24 cellular contexts compared by ENCODE assay signal in the genomic region with DNA sequence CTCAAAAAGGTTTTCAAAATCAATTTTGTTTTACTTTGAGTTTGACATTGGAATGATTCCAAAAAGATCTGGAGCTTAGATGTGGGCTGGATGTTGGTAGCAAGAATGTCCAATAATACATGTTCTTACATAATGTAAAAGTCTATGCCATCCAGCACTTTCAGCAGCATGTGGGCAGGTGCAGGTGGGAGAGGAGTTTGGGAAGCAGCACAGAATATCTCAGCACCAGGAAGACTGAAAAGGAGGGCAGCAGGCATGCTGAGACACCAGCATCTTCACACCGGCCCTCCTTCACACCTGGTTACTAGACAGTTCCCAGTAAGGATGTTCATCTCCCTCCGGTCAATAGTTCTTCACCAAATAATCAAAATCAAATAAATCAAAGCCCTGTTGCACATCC.
"Had no signal": no experiment of that assay in that cellular context is flagged by ENCODE, and none has a peak within 500 bp of the region (broad histone marks: within the 10 kb centered on the region; RNA-seq: fewer than 3 reads in every experiment).

No MANE protein-coding gene starts in this region.

- H3K4me3 Mint-ChIP-seq: activated CD4-positive, alpha-beta memory T cell treated with anti-CD3 and anti-CD28 coated beads for 36 hours; activated CD4-positive, alpha-beta T cell treated with anti-CD3 and anti-CD28 coated beads for 36 hours; activated CD4-positive, alpha-beta T cell treated with anti-CD3 and anti-CD28 coated beads, Interleukin-2, amount 10 ng/mL, durations not matched to agents 24 days and 14 days; activated CD8-positive, alpha-beta memory T cell treated with anti-CD3 and anti-CD28 coated beads, Interleukin-2, amount 10 ng/mL, durations not matched to agents 7 days and 5 days; activated CD8-positive, alpha-beta T cell treated with anti-CD3 and anti-CD28 coated beads, Interleukin-2, amount 10 ng/mL, durations not matched to agents 7 days and 5 days; activated naive CD4-positive, alpha-beta T cell treated with anti-CD3 and anti-CD28 coated beads for 36 hours; activated naive CD4-positive, alpha-beta T cell treated with anti-CD3 and anti-CD28 coated beads, Interleukin-2, amount 50 U/mL, for 24 hours; activated naive CD8-positive, alpha-beta T cell treated with anti-CD3 and anti-CD28 coated beads, Interleukin-2, amount 10 ng/mL, durations not matched to agents 7 days and 5 days; activated T-cell treated with anti-CD3 and anti-CD28 coated beads, Interleukin-2, amount 50 U/mL, for 72 hours; central memory CD8-positive, alpha-beta T cell; dendritic cell treated with granulocyte-macrophage colony-stimulating factor and Interleukin-4, amounts not matched to agents 40 ng/mL and 50 ng/mL, for 4 days; endodermal cell had no signal

- DNase-seq: activated CD4-positive, alpha-beta memory T cell treated with anti-CD3 and anti-CD28 coated beads for 36 hours; activated CD4-positive, alpha-beta T cell treated with anti-CD3 and anti-CD28 coated beads for 36 hours; activated CD4-positive, alpha-beta T cell treated with anti-CD3 and anti-CD28 coated beads, Interleukin-2, amount 10 ng/mL, durations not matched to agents 24 days and 14 days; activated CD4-positive, CD25-positive, alpha-beta regulatory T cell; activated CD4-positive, CD25-positive, alpha-beta regulatory T cell treated with anti-CD3 and anti-CD28 coated beads, Interleukin-2, amount 50 U/mL, for 72 hours; activated CD8-positive, alpha-beta memory T cell treated with anti-CD3 and anti-CD28 coated beads, Interleukin-2, amount 10 ng/mL, durations not matched to agents 7 days and 5 days; activated CD8-positive, alpha-beta memory T cell treated with anti-CD3 and anti-CD28 coated beads, Interleukin-2, amount 50 U/mL, for 4 hours; activated CD8-positive, alpha-beta T cell treated with anti-CD3 and anti-CD28 coated beads, Interleukin-2, amount 10 ng/mL, durations not matched to agents 7 days and 5 days; activated naive CD4-positive, alpha-beta T cell treated with anti-CD3 and anti-CD28 coated beads for 36 hours; activated naive CD8-positive, alpha-beta T cell treated with anti-CD3 and anti-CD28 coated beads, Interleukin-2, amount 10 ng/mL, durations not matched to agents 7 days and 5 days; activated T-cell treated with anti-CD3 and anti-CD28 coated beads, Interleukin-2, amount 50 U/mL, for 1 hour; activated T-cell treated with anti-CD3 and anti-CD28 coated beads, Interleukin-2, amount 50 U/mL, for 72 hours; amniotic stem cell; brain microvascular endothelial cell; effector memory CD4-positive, alpha-beta T cell; endodermal cell; foreskin fibroblast; T-helper 2 cell had no signal

- H3K9me3 Mint-ChIP-seq: activated CD4-positive, alpha-beta memory T cell treated with anti-CD3 and anti-CD28 coated beads for 36 hours; activated CD4-positive, alpha-beta T cell treated with anti-CD3 and anti-CD28 coated beads, Interleukin-2, amount 10 ng/mL, durations not matched to agents 24 days and 14 days; activated naive CD4-positive, alpha-beta T cell treated with anti-CD3 and anti-CD28 coated beads for 36 hours; activated naive CD4-positive, alpha-beta T cell treated with anti-CD3 and anti-CD28 coated beads, Interleukin-2, amount 50 U/mL, for 24 hours; activated naive CD8-positive, alpha-beta T cell treated with anti-CD3 and anti-CD28 coated beads, Interleukin-2, amount 10 ng/mL, durations not matched to agents 7 days and 5 days; activated T-cell treated with anti-CD3 and anti-CD28 coated beads, Interleukin-2, amount 50 U/mL, for 72 hours; central memory CD8-positive, alpha-beta T cell had no signal

- H3K4me3 ChIP-seq: coronary artery had no signal

- H3K27me3 Mint-ChIP-seq: activated CD4-positive, alpha-beta T cell treated with anti-CD3 and anti-CD28 coated beads for 36 hours; activated CD8-positive, alpha-beta memory T cell treated with anti-CD3 and anti-CD28 coated beads, Interleukin-2, amount 10 ng/mL, durations not matched to agents 7 days and 5 days; activated naive CD4-positive, alpha-beta T cell treated with anti-CD3 and anti-CD28 coated beads, Interleukin-2, amount 50 U/mL, for 24 hours; dendritic cell treated with granulocyte-macrophage colony-stimulating factor and Interleukin-4, amounts not matched to agents 40 ng/mL and 50 ng/mL, for 4 days had no signal

- H3K36me3 Mint-ChIP-seq: activated CD4-positive, alpha-beta memory T cell treated with anti-CD3 and anti-CD28 coated beads for 36 hours; activated CD8-positive, alpha-beta memory T cell treated with anti-CD3 and anti-CD28 coated beads, Interleukin-2, amount 10 ng/mL, durations not matched to agents 7 days and 5 days; activated naive CD4-positive, alpha-beta T cell treated with anti-CD3 and anti-CD28 coated beads, Interleukin-2, amount 50 U/mL, for 24 hours; activated naive CD8-positive, alpha-beta T cell treated with anti-CD3 and anti-CD28 coated beads, Interleukin-2, amount 10 ng/mL, durations not matched to agents 7 days and 5 days had no signal

- H3K4me1 Mint-ChIP-seq: activated CD4-positive, alpha-beta T cell treated with anti-CD3 and anti-CD28 coated beads for 36 hours; activated CD4-positive, alpha-beta T cell treated with anti-CD3 and anti-CD28 coated beads, Interleukin-2, amount 10 ng/mL, durations not matched to agents 24 days and 14 days; activated CD8-positive, alpha-beta memory T cell treated with anti-CD3 and anti-CD28 coated beads, Interleukin-2, amount 10 ng/mL, durations not matched to agents 7 days and 5 days; activated naive CD4-positive, alpha-beta T cell treated with anti-CD3 and anti-CD28 coated beads, Interleukin-2, amount 50 U/mL, for 24 hours; activated naive CD8-positive, alpha-beta T cell treated with anti-CD3 and anti-CD28 coated beads, Interleukin-2, amount 10 ng/mL, durations not matched to agents 7 days and 5 days; central memory CD8-positive, alpha-beta T cell; endodermal cell had no signal

- H3K36me3 ChIP-seq: brain microvascular endothelial cell had no signal

- H3K27ac ChIP-seq: brain microvascular endothelial cell, coronary artery had no signal

- ATAC-seq: activated CD4-positive, alpha-beta T cell treated with anti-CD3 and anti-CD28 coated beads for 36 hours; activated CD8-positive, alpha-beta memory T cell treated with anti-CD3 and anti-CD28 coated beads, Interleukin-2, amount 10 ng/mL, durations not matched to agents 7 days and 5 days; activated CD8-positive, alpha-beta T cell treated with anti-CD3 and anti-CD28 coated beads, Interleukin-2, amount 10 ng/mL, durations not matched to agents 7 days and 5 days; activated T-cell treated with anti-CD3 and anti-CD28 coated beads, Interleukin-2, amount 50 U/mL, for 72 hours; esophagus mucosa had no signal

- H3K27me3 ChIP-seq: brain microvascular endothelial cell, dorsolateral prefrontal cortex had no signal

- H3K27ac Mint-ChIP-seq: activated CD4-positive, alpha-beta memory T cell treated with anti-CD3 and anti-CD28 coated beads for 36 hours; activated CD4-positive, alpha-beta T cell treated with anti-CD3 and anti-CD28 coated beads for 36 hours; activated CD4-positive, alpha-beta T cell treated with anti-CD3 and anti-CD28 coated beads, Interleukin-2, amount 10 ng/mL, durations not matched to agents 24 days and 14 days; activated CD8-positive, alpha-beta memory T cell treated with anti-CD3 and anti-CD28 coated beads, Interleukin-2, amount 10 ng/mL, durations not matched to agents 7 days and 5 days; activated CD8-positive, alpha-beta T cell treated with anti-CD3 and anti-CD28 coated beads, Interleukin-2, amount 10 ng/mL, durations not matched to agents 7 days and 5 days; activated naive CD4-positive, alpha-beta T cell treated with anti-CD3 and anti-CD28 coated beads for 36 hours; activated naive CD4-positive, alpha-beta T cell treated with anti-CD3 and anti-CD28 coated beads, Interleukin-2, amount 50 U/mL, for 24 hours; activated naive CD8-positive, alpha-beta T cell treated with anti-CD3 and anti-CD28 coated beads, Interleukin-2, amount 10 ng/mL, durations not matched to agents 7 days and 5 days; activated T-cell treated with anti-CD3 and anti-CD28 coated beads, Interleukin-2, amount 50 U/mL, for 72 hours; dendritic cell treated with granulocyte-macrophage colony-stimulating factor and Interleukin-4, amounts not matched to agents 40 ng/mL and 50 ng/mL, for 4 days; endodermal cell had no signal
